In the genomic region with DNA sequence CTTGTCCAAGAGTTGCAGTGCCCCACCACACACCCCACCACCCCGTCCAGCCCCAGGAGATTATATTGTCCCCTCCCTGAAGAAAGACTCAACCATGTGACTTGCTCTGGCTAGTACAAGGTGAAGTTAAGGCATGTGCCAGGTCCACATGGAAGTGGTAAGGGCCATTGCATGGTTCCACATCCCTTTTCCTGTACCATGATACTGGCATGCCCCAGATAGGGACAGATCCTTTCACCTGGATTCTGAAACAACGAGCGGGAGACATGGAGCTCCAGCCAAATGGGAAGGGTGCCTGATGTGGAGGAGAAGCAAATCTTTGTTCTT, we compare ENCODE assay signal across 4 cellular contexts.
"Had no signal": no experiment of that assay in that cellular context is flagged by ENCODE, and none has a peak within 500 bp of the region (broad histone marks: within the 10 kb centered on the region; RNA-seq: fewer than 3 reads in every experiment).

No MANE protein-coding gene starts in this region.

- H3K36me3 Mint-ChIP-seq: IgD-negative memory B cell had no signal

- ATAC-seq: GM23338 had no signal

- H3K27ac Mint-ChIP-seq: GM23338, IgD-negative memory B cell had no signal

- H3K9me3 Mint-ChIP-seq: IgD-negative memory B cell had no signal

- H3K4me3 Mint-ChIP-seq: GM23338, H9, IgD-negative memory B cell had no signal

- DNase-seq: H9, HCEC 1CT had no signal
